In genomic region chr19:1807030-1807694, GRCh38 we compare ENCODE assay signal across 32 cellular contexts. TPM values are rescaled to one million over a fixed set of nuclear protein-coding genes. Genes with fewer than 3 reads are reported as not detected.
"Had no signal": no experiment of that assay in that cellular context is flagged by ENCODE, and none has a peak within 500 bp of the region (broad histone marks: within the 10 kb centered on the region; RNA-seq: fewer than 3 reads in every experiment).

No MANE protein-coding gene starts in this region.

- H3K36me3 Mint-ChIP-seq: activated naive CD8-positive, alpha-beta T cell had no signal

- H3K36me3 ChIP-seq: brain microvascular endothelial cell, esophagus muscularis mucosa, gastrocnemius medialis had no signal

- ATAC-seq: activated CD4-positive, alpha-beta T cell treated with anti-CD3 and anti-CD28 coated beads for 36 hours; activated T-helper 17 cell treated with anti-CD3 and anti-CD28 coated beads, Interleukin-2, amount 50 U/mL, for 72 hours; effector memory CD8-positive, alpha-beta T cell; foreskin keratinocyte; gastrocnemius medialis had no signal

- H3K4me1 Mint-ChIP-seq: central memory CD8-positive, alpha-beta T cell had no signal

- H3K9me3 Mint-ChIP-seq: activated CD4-positive, alpha-beta memory T cell treated with anti-CD3 and anti-CD28 coated beads, Interleukin-2, amount 10 ng/mL, durations not matched to agents 7 days and 5 days; activated CD4-positive, alpha-beta T cell treated with anti-CD3 and anti-CD28 coated beads, Interleukin-2, amount 10 ng/mL, durations not matched to agents 24 days and 14 days; activated T-cell treated with anti-CD3 and anti-CD28 coated beads, Interleukin-2, amount 50 U/mL, for 24 hours; activated T-helper 17 cell treated with anti-CD3 and anti-CD28 coated beads, Interleukin-2, amount 50 U/mL, for 72 hours; central memory CD8-positive, alpha-beta T cell; effector memory CD8-positive, alpha-beta T cell had no signal

- H3K27me3 Mint-ChIP-seq: activated CD4-positive, alpha-beta memory T cell treated with anti-CD3 and anti-CD28 coated beads, Interleukin-2, amount 10 ng/mL, durations not matched to agents 7 days and 5 days; activated CD4-positive, alpha-beta T cell treated with anti-CD3 and anti-CD28 coated beads for 36 hours; activated CD4-positive, alpha-beta T cell treated with anti-CD3 and anti-CD28 coated beads, Interleukin-2, amount 10 ng/mL, durations not matched to agents 24 days and 14 days; activated naive CD8-positive, alpha-beta T cell; activated T-cell treated with anti-CD3 and anti-CD28 coated beads, Interleukin-2, amount 50 U/mL, for 24 hours; activated T-helper 17 cell treated with anti-CD3 and anti-CD28 coated beads, Interleukin-2, amount 50 U/mL, for 72 hours; central memory CD8-positive, alpha-beta T cell; effector memory CD8-positive, alpha-beta T cell had no signal

- H3K27ac ChIP-seq: brain microvascular endothelial cell, esophagus muscularis mucosa, foreskin keratinocyte, gastrocnemius medialis had no signal

- DNase-seq: activated CD4-positive, alpha-beta memory T cell treated with anti-CD3 and anti-CD28 coated beads, Interleukin-2, amount 10 ng/mL, durations not matched to agents 7 days and 5 days; activated CD4-positive, alpha-beta T cell treated with anti-CD3 and anti-CD28 coated beads for 36 hours; activated CD4-positive, alpha-beta T cell treated with anti-CD3 and anti-CD28 coated beads, Interleukin-2, amount 10 ng/mL, durations not matched to agents 24 days and 14 days; activated CD4-positive, CD25-positive, alpha-beta regulatory T cell; activated CD4-positive, CD25-positive, alpha-beta regulatory T cell treated with anti-CD3 and anti-CD28 coated beads, Interleukin-2, amount 50 U/mL, for 72 hours; activated CD8-positive, alpha-beta memory T cell treated with anti-CD3 and anti-CD28 coated beads, Interleukin-2, amount 50 U/mL, for 48 hours; activated effector memory CD4-positive, alpha-beta T cell treated with Interleukin-2 at 50 U/mL for 16 hours; activated gamma-delta T cell treated with Interleukin-2 at 50 U/mL for 16 hours; activated naive CD4-positive, alpha-beta T cell treated with anti-CD3 and anti-CD28 coated beads, Interleukin-2, amount 50 U/mL, for 16 hours; activated naive CD4-positive, alpha-beta T cell treated with Interleukin-2 at 50 U/mL for 16 hours; activated T-cell treated with anti-CD3 and anti-CD28 coated beads for 4 hours; activated T-cell treated with anti-CD3 and anti-CD28 coated beads, Interleukin-2, amount 50 U/mL, for 24 hours; amniotic stem cell; anterior cingulate cortex; brain microvascular endothelial cell; cortex of kidney; dermis blood vessel endothelial cell; effector CD4-positive, alpha-beta T cell; effector memory CD8-positive, alpha-beta T cell; erythroblast; foreskin keratinocyte; gastrocnemius medialis; T-helper 2 cell had no signal

- H3K9me3 ChIP-seq: esophagus muscularis mucosa, gastrocnemius medialis had no signal

- H3K4me3 Mint-ChIP-seq: activated CD4-positive, alpha-beta memory T cell treated with anti-CD3 and anti-CD28 coated beads, Interleukin-2, amount 10 ng/mL, durations not matched to agents 7 days and 5 days; activated CD4-positive, alpha-beta T cell treated with anti-CD3 and anti-CD28 coated beads for 36 hours; activated CD4-positive, alpha-beta T cell treated with anti-CD3 and anti-CD28 coated beads, Interleukin-2, amount 10 ng/mL, durations not matched to agents 24 days and 14 days; activated naive CD8-positive, alpha-beta T cell; activated T-cell treated with anti-CD3 and anti-CD28 coated beads, Interleukin-2, amount 50 U/mL, for 24 hours; activated T-helper 17 cell treated with anti-CD3 and anti-CD28 coated beads, Interleukin-2, amount 50 U/mL, for 72 hours; central memory CD8-positive, alpha-beta T cell had no signal

- H3K27me3 ChIP-seq: brain microvascular endothelial cell, esophagus muscularis mucosa, foreskin keratinocyte, gastrocnemius medialis had no signal

- H3K4me3 ChIP-seq: esophagus muscularis mucosa, gastrocnemius medialis had no signal

- H3K27ac Mint-ChIP-seq: activated CD4-positive, alpha-beta memory T cell treated with anti-CD3 and anti-CD28 coated beads, Interleukin-2, amount 10 ng/mL, durations not matched to agents 7 days and 5 days; activated CD4-positive, alpha-beta T cell treated with anti-CD3 and anti-CD28 coated beads for 36 hours; activated CD4-positive, alpha-beta T cell treated with anti-CD3 and anti-CD28 coated beads, Interleukin-2, amount 10 ng/mL, durations not matched to agents 24 days and 14 days; activated naive CD8-positive, alpha-beta T cell; activated T-cell treated with anti-CD3 and anti-CD28 coated beads, Interleukin-2, amount 50 U/mL, for 24 hours; activated T-helper 17 cell treated with anti-CD3 and anti-CD28 coated beads, Interleukin-2, amount 50 U/mL, for 72 hours had no signal

- H3K4me1 ChIP-seq: foreskin keratinocyte had no signal

RNA-seq across cellular contexts. Expression of gene ONECUT3, which starts 53.9 kb away (rescaled TPM):
- total RNA-seq: activated CD4-positive, alpha-beta memory T cell treated with anti-CD3 and anti-CD28 coated beads, Interleukin-2, amount 10 ng/mL, durations not matched to agents 7 days and 5 days; activated CD4-positive, alpha-beta T cell treated with anti-CD3 and anti-CD28 coated beads for 36 hours; activated CD4-positive, alpha-beta T cell treated with anti-CD3 and anti-CD28 coated beads, Interleukin-2, amount 10 ng/mL, durations not matched to agents 24 days and 14 days; activated T-helper 17 cell treated with anti-CD3 and anti-CD28 coated beads, Interleukin-2, amount 50 U/mL, for 72 hours; astrocyte; cardiac septum; cerebellum; dermis blood vessel endothelial cell; esophagus muscularis mucosa; foreskin keratinocyte; gastrocnemius medialis; T-helper 1 cell treated with Interleukin-12 subunit alpha and Interleukin-12 subunit beta and Interleukin-4 antibody, amounts not matched to agents 30 ng/mL and 1 ng/mL, for 36 hours had no signal
- polyA plus RNA-seq: adipose tissue, foreskin keratinocyte had no signal
